Comparison of ENCODE assay signal across 1 cellular context in genomic region chrX:151984891-151985290, GRCh38.
A peak's percentile ranks its signal among the peaks of the same experiment; 100 is the strongest.
TF ChIP-seq lines count a peak whose summit lies in the region.

No MANE protein-coding gene starts in this region.

TF ChIP-seq in K562, 482 proteins besides CTCF, POLR2A, EP300 and RAD21:
- TF ChIP-seq ELF1 (tag; IDR thresholded peaks at IDR 0.05) = 0 out of 2 replicates have a peak, but pooled peaks have one; percentile 4
- TF ChIP-seq TFE3 (CRISPR knock-in tag; IDR thresholded peaks at IDR 0.05) = no peak
- TF ChIP-seq KLF10 (CRISPR knock-in tag; IDR thresholded peaks at IDR 0.05) = no peak
